In the genomic region with DNA sequence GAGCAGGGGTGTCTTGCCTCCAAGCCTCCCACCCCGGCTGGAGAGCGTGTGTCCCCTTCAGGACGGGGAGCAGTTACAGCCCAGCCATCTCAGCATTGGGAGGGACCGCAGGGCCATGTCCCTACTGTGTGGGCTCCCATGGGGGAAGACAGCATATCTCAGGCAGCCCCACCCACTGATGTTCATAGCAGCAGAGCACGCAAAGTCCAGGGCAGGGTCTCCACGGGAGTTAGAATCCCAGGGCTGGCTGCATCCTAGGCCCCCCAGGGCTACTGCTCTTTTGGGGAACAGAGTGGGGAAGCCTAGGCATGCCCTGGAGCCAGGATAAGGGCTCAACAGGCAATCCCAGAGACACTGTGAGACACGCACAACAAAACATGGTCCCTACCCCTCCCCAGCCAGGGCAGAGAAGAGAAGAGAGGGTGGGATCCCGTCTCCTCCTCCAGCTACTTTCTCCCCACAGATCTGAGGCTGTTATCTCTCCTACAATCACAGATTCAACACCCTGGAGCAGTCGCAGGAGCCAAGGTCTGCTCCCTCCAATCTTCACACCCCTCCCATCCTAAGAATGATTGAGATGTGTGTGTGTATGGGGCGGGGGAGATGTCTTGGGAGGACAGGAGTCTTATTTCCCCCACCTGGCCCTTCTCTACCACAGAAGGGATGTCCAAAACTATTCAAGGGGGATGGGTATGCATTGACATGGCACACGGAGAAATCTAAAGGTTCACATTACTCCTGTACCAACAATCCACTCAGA, we compare ENCODE assay signal across 23 cellular contexts. TPM values are rescaled to one million over a fixed set of nuclear protein-coding genes. Genes with fewer than 3 reads are reported as not detected.
DNase-seq lines count a peak whose midpoint lies in the region; ATAC-seq and TF ChIP-seq lines count a peak whose summit lies in the region.
"Had no signal": no experiment of that assay in that cellular context is flagged by ENCODE, and none has a peak within 500 bp of the region (broad histone marks: within the 10 kb centered on the region; RNA-seq: fewer than 3 reads in every experiment).

No MANE protein-coding gene starts in this region.

- no peak overlapping the region for H3K27ac Mint-ChIP-seq in GM23338
- peak overlapping the region; percentile 62 to 95 (median 83) for H3K27ac Mint-ChIP-seq in brain
- H3K27ac Mint-ChIP-seq: CD14-positive monocyte, HFFc6 had no signal

- H3K4me1 ChIP-seq in GM23338 (ENCODE audit: insufficient read depth), result peaks cover 30% of the 10 kb centered on the region
- peaks cover 39% of the 10 kb centered on the region for H3K4me1 ChIP-seq in psoas muscle
- H3K4me1 ChIP-seq: SJSA1 had no signal

- peaks cover 78% of the 10 kb centered on the region for H3K27me3 Mint-ChIP-seq in GM23338 (ENCODE audit: insufficient read depth, low read depth, poor library complexity)
- H3K27me3 Mint-ChIP-seq in brain, result peaks cover 8% of the 10 kb centered on the region

- H3K9me2 ChIP-seq in GM23338 (ENCODE audit: insufficient read depth), result no peaks in the 10 kb centered on the region

- intact Hi-C loops in psoas muscle (cut with DNase I), result no loop called here

- H3K36me3 ChIP-seq in GM23338 (ENCODE audit: insufficient read depth), result no peaks in the 10 kb centered on the region
- H3K36me3 ChIP-seq in psoas muscle (ENCODE audit: insufficient read depth in 1 of 2, low read depth in 1 of 2), result peaks cover 0 to 3% of the 10 kb centered on the region in 2 donors
- H3K36me3 ChIP-seq: Peyer's patch, SJSA1 had no signal

- no peak overlapping the region for H2AFZ ChIP-seq in GM23338

- H3K4me1 Mint-ChIP-seq in GM23338 (peaks cover 28% of the 10 kb centered on the region), brain (peaks cover 85% of the 10 kb centered on the region)

- H4K20me1 ChIP-seq in GM23338 (replicated peaks; ENCODE audit: insufficient read depth), result peaks cover 6% of the 10 kb centered on the region

- H3K4me3 Mint-ChIP-seq in GM23338, result peak overlapping the region; percentile 31; the same call in 1 of the 3 replicates
- H3K4me3 Mint-ChIP-seq in brain, result peak overlapping the region; percentile 89 to 94 (median 92)
- H3K4me3 Mint-ChIP-seq: HFFc6 had no signal

- H3K79me2 ChIP-seq in GM23338 (replicated peaks; ENCODE audit: insufficient read depth), result no peaks in the 10 kb centered on the region

- peak overlapping the region; percentile 71 for H3K4me2 ChIP-seq in GM23338

- peaks cover 3% of the 10 kb centered on the region; the same call in 1 of the 3 replicates for H3K9me3 Mint-ChIP-seq in GM23338
- H3K9me3 Mint-ChIP-seq in brain, result peaks cover 0 to 4% (median 0%) of the 10 kb centered on the region in 5 experiments
- H3K9me3 Mint-ChIP-seq: HFFc6 had no signal

- H3K36me3 Mint-ChIP-seq in GM23338 (ENCODE audit: low read depth) (no peaks in the 10 kb centered on the region; the same call in 2 of the 3 replicates), brain (peaks cover 5% of the 10 kb centered on the region)

- H3K9me3 ChIP-seq in psoas muscle, result no peaks in the 10 kb centered on the region
- H3K9me3 ChIP-seq: Peyer's patch, SJSA1 had no signal

- no peak overlapping the region for H3K27ac ChIP-seq in GM23338 (ENCODE audit: low read depth)
- peak overlapping the region; percentile 9 for H3K27ac ChIP-seq in psoas muscle
- H3K27ac ChIP-seq: HL-60, Peyer's patch, SJSA1 had no signal

- peak; percentile 5 for ATAC-seq in GM23338
- no peak for ATAC-seq in psoas muscle
- no peak for ATAC-seq in GM18907 (IDR thresholded peaks at IDR 0.05; ENCODE audit: unreplicated experiment)
- ATAC-seq in HG02970 (IDR thresholded peaks at IDR 0.05; ENCODE audit: low FRiP score, unreplicated experiment), result no peak
- ATAC-seq in GM18519 (IDR thresholded peaks at IDR 0.05; ENCODE audit: low FRiP score, unreplicated experiment), result no peak

- no peak for TF ChIP-seq CTCF in GM23338 (conservative IDR thresholded peaks at IDR 0.05; ENCODE audit: low read depth in 2 of 2)
- TF ChIP-seq CTCF in brain (conservative IDR thresholded peaks at IDR 0.05), result no peak
- TF ChIP-seq CTCF in psoas muscle (IDR thresholded peaks at IDR 0.05), result no peak

- H3K4me3 ChIP-seq in GM23338 (peak overlapping the region; percentile 30; the same call in 1 of the 2 replicates), psoas muscle (peak overlapping the region; percentile 80)
- H3K4me3 ChIP-seq: Peyer's patch, SJSA1 had no signal

- H3K27me3 ChIP-seq in GM23338 (ENCODE audit: insufficient read depth) (peaks cover 100% of the 10 kb centered on the region), psoas muscle (ENCODE audit: insufficient read depth in 3 of 3, low read length in 2 of 3) (no peaks in the 10 kb centered on the region)

- DNase-seq in GM23338 (ENCODE audit: low spot score) (no peak), left kidney (ENCODE audit: low read depth, low spot score) (peak; percentile 71), psoas muscle (no peak), NCI-H69 (lab: John Stamatoyannopoulos, UW) (no peak)
- DNase-seq: DMS79, HFFc6, IMR-90, NCI-H1048, NCI-H146, NCI-H2029 treated with DMSO at 0.1 percent for 48 hours, NCI-H2171, NCI-H446, NCI-H526 treated with DMSO at 0.1 percent for 48 hours, Peyer's patch had no signal

- 41 to 56% (median 53%) methylated on average over 11 of the region's 11 CpGs for WGBS in psoas muscle, 3 donors

- H3F3A ChIP-seq in GM23338 (replicated peaks; ENCODE audit: low read depth), result no peaks in the 10 kb centered on the region

TF ChIP-seq in GM23338, 12 proteins besides CTCF, POLR2A, EP300 and RAD21:
- TF ChIP-seq POLR2AphosphoS5 (IDR thresholded peaks at IDR 0.05; ENCODE audit: low read depth) (no peak), NANOG (IDR thresholded peaks at IDR 0.05; ENCODE audit: borderline replicate concordance) (no peak), JUNB (IDR thresholded peaks at IDR 0.05; ENCODE audit: unreplicated experiment) (no peak), EZH2 (IDR thresholded peaks at IDR 0.05; ENCODE audit: low read depth, unreplicated experiment) (peak; percentile 16)
- TF ChIP-seq, protein P1, sequence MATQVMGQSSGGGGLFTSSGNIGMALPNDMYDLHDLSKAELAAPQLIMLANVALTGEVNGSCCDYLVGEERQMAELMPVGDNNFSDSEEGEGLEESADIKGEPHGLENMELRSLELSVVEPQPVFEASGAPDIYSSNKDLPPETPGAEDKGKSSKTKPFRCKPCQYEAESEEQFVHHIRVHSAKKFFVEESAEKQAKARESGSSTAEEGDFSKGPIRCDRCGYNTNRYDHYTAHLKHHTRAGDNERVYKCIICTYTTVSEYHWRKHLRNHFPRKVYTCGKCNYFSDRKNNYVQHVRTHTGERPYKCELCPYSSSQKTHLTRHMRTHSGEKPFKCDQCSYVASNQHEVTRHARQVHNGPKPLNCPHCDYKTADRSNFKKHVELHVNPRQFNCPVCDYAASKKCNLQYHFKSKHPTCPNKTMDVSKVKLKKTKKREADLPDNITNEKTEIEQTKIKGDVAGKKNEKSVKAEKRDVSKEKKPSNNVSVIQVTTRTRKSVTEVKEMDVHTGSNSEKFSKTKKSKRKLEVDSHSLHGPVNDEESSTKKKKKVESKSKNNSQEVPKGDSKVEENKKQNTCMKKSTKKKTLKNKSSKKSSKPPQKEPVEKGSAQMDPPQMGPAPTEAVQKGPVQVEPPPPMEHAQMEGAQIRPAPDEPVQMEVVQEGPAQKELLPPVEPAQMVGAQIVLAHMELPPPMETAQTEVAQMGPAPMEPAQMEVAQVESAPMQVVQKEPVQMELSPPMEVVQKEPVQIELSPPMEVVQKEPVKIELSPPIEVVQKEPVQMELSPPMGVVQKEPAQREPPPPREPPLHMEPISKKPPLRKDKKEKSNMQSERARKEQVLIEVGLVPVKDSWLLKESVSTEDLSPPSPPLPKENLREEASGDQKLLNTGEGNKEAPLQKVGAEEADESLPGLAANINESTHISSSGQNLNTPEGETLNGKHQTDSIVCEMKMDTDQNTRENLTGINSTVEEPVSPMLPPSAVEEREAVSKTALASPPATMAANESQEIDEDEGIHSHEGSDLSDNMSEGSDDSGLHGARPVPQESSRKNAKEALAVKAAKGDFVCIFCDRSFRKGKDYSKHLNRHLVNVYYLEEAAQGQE (IDR thresholded peaks at IDR 0.05; ENCODE audit: unreplicated experiment), result no peak
TF ChIP-seq in GM23338: peak in this region for 1.

RNA-seq across cellular contexts. Expression of a gene that starts 3.4 kb away (rescaled TPM):
- total RNA-seq in GM23338 (2014; rRNA removed; shearing (Covaris generic)), result 1.1 and 1.9 TPM in 2 replicates
- polyA plus RNA-seq in GM23338 (2016; fragmentation: Nextera tagmentation; extraction: Ambion mirVana) (0.59 and 0.73 TPM in 2 replicates), brain (ENCODE audit: insufficient read depth, low read depth, low replicate concordance) (92.8 TPM), psoas muscle (10 to 100 TPM; 59.9 to 97.4 (median 64.4) TPM)
- total RNA-seq in psoas muscle, result 10 to 100 TPM; 32.3 to 85.1 (median 54.7) TPM
- total RNA-seq: HFFc6, HT1080, IMR-90, MCF 10A, SJSA1 had no signal
- polyA plus RNA-seq: CD14-positive monocyte, IMR-90 had no signal

RNA-seq across cellular contexts. Expression of a gene that starts 25.8 kb away (rescaled TPM):
- 19.9 and 25.1 TPM in 2 replicates for total RNA-seq in GM23338 (2014; rRNA removed; shearing (Covaris generic))
- polyA plus RNA-seq in GM23338 (2016; fragmentation: Nextera tagmentation; extraction: Ambion mirVana), result 16.4 and 18.5 TPM in 2 replicates
- 30.9 TPM for polyA plus RNA-seq in brain (ENCODE audit: insufficient read depth, low read depth, low replicate concordance)
- total RNA-seq in psoas muscle, result 10 to 100 TPM; 63.1 to 84.7 (median 68.3) TPM
- 100 to 1,000 TPM in 1 of 3 donors, 10 to 100 TPM in 2; 58.5 to 124 (median 70.1) TPM for polyA plus RNA-seq in psoas muscle

RNA-seq across cellular contexts. Expression of a gene that starts 34.2 kb away (rescaled TPM):
- 12.9 and 20.6 TPM in 2 replicates for total RNA-seq in GM23338 (2014; rRNA removed; shearing (Covaris generic))
- polyA plus RNA-seq in GM23338 (2016; fragmentation: Nextera tagmentation; extraction: Ambion mirVana) (17.9 and 23.2 TPM in 2 replicates), brain (ENCODE audit: insufficient read depth, low read depth, low replicate concordance) (314 TPM), psoas muscle (10 to 100 TPM; 52.7 to 96.5 (median 95.8) TPM)
- 100 to 1,000 TPM in 2 of 4 donors, 10 to 100 TPM in 2; 79.4 to 109 (median 93.8) TPM for total RNA-seq in psoas muscle

RNA-seq across cellular contexts. Expression of a gene that starts 42.7 kb away (rescaled TPM):
- 0.49 TPM in 1 of 2 replicates, not detected in the other for total RNA-seq in GM23338 (2014; rRNA removed; shearing (Covaris generic))
- polyA plus RNA-seq in GM23338 (2016; fragmentation: Nextera tagmentation; extraction: Ambion mirVana), result not detected in 2 replicates
- not detected for polyA plus RNA-seq in brain (ENCODE audit: insufficient read depth, low read depth, low replicate concordance)
- total RNA-seq in psoas muscle, result under 1 TPM in 1 of 4 donors, not detected in 3; 0.16 TPM
- polyA plus RNA-seq in psoas muscle, result not detected
- total RNA-seq: HT1080, IMR-90, MCF 10A, SJSA1 had no signal
- polyA plus RNA-seq: CD14-positive monocyte had no signal

RNA-seq across cellular contexts. Expression of a gene that starts 51.5 kb away (rescaled TPM):
- total RNA-seq in GM23338 (2014; rRNA removed; shearing (Covaris generic)), result 104 and 167 TPM in 2 replicates
- 76.4 and 82.3 TPM in 2 replicates for polyA plus RNA-seq in GM23338 (2016; fragmentation: Nextera tagmentation; extraction: Ambion mirVana)
- 81.1 TPM for polyA plus RNA-seq in brain (ENCODE audit: insufficient read depth, low read depth, low replicate concordance)
- 10 to 100 TPM; 13.0 to 16.5 (median 13.8) TPM for total RNA-seq in psoas muscle
- 10 to 100 TPM; 13.8 to 50.1 (median 20.1) TPM for polyA plus RNA-seq in psoas muscle

Comparison
In these comparisons a context has a peak if more than half of its experiments do, and no peak if none do; other contexts are left out.
1. RNA of a gene that starts 3.4 kb away (polyA plus RNA-seq): 92.8 TPM in brain (single experiment) and 59.9 to 97.4 TPM in psoas muscle; 0.59 to 0.73 TPM in GM23338; every median in the first group is over 10 times any median in the second.